Comparison of ENCODE assay signal across 26 cellular contexts in the genomic region with DNA sequence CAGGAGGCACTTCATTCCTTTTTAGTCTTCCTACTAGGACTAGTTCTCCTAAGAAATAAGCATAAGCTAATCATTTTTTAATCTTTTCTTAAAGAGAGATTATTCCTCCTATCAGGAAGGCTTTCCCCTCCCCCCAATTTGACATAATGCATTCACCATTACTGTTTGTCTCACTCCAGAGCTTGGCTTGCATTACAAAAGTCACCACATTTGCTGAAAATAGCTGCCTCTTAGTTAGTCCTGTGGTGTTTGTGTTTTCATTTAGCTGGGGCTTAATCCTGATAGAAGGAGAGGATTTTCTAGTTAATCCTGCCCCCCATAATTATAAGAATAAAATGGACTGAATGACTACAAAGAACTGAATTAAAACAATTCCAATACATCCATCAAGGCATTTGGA.
"Had no signal": no experiment of that assay in that cellular context is flagged by ENCODE, and none has a peak within 500 bp of the region (broad histone marks: within the 10 kb centered on the region; RNA-seq: fewer than 3 reads in every experiment).

No MANE protein-coding gene starts in this region.

- H3K27ac Mint-ChIP-seq: immature natural killer cell; mesothelial cell of epicardium; naive B cell; natural killer cell; nephron progenitor cell; progenitor cell of endocrine pancreas; stimulated activated naive B cell treated with anti-CD40 and anti-IgM and Interleukin-4, amounts not matched to agents 10 μg/mL and 1 μg/mL and 100 μg/mL, for 72 hours had no signal

- H3K36me3 Mint-ChIP-seq: immature natural killer cell; mesothelial cell of epicardium; naive B cell; natural killer cell; stimulated activated naive B cell treated with anti-CD40 and anti-IgM and Interleukin-4, amounts not matched to agents 10 μg/mL and 1 μg/mL and 100 μg/mL, for 72 hours had no signal

- H3K9me3 ChIP-seq: left ventricle myocardium inferior, ovary, testis, thyroid gland, transverse colon, upper lobe of left lung, vagina had no signal

- ATAC-seq: natural killer cell; right cardiac atrium; sciatic nerve; stimulated activated naive B cell treated with anti-CD40 and anti-IgM and Interleukin-4, amounts not matched to agents 10 μg/mL and 1 μg/mL and 100 μg/mL, for 72 hours; stimulated activated naive CD8-positive, alpha-beta T cell treated with anti-CD3 and anti-CD28 coated beads, Interleukin-15, Interleukin-2, amounts not matched to agents 100 U/mL and 50 U/mL, for 24 hours had no signal

- H3K4me1 ChIP-seq: left ventricle myocardium inferior, stomach, testis, thyroid gland, transverse colon, upper lobe of left lung, vagina had no signal

- H3K4me3 Mint-ChIP-seq: immature natural killer cell; mesothelial cell of epicardium; naive B cell; natural killer cell; nephron progenitor cell; stimulated activated naive B cell treated with anti-CD40 and anti-IgM and Interleukin-4, amounts not matched to agents 10 μg/mL and 1 μg/mL and 100 μg/mL, for 72 hours had no signal

- H3K4me3 ChIP-seq: left ventricle myocardium inferior, lung, ovary, skin epidermis, stomach, testis, thyroid gland, transverse colon, upper lobe of left lung, vagina had no signal

- H3K9me3 Mint-ChIP-seq: nephron progenitor cell had no signal

- H3K4me1 Mint-ChIP-seq: immature natural killer cell; mesothelial cell of epicardium; naive B cell; natural killer cell; stimulated activated naive B cell treated with anti-CD40 and anti-IgM and Interleukin-4, amounts not matched to agents 10 μg/mL and 1 μg/mL and 100 μg/mL, for 72 hours had no signal

- H3K27ac ChIP-seq: left ventricle myocardium inferior, ovary, skin epidermis, stomach, testis, thyroid gland, transverse colon, upper lobe of left lung, vagina had no signal

- DNase-seq: immature natural killer cell; kidney; left ventricle myocardium inferior; mesendoderm; naive B cell; natural killer cell; nephron progenitor cell; ovary; right cardiac atrium; stimulated activated CD4-positive, alpha-beta T cell treated with anti-CD3 and anti-CD28 coated beads, Interleukin-12 subunit alpha, Interleukin-12 subunit beta, amount 100 ng/mL, for 4 hours; stimulated activated CD4-positive, alpha-beta T cell treated with anti-CD3 and anti-CD28 coated beads, Interleukin-15, amount 100 ng/mL, for 24 hours; stimulated activated CD4-positive, alpha-beta T cell treated with anti-CD3 and anti-CD28 coated beads, Interleukin-2, amount 100 ng/mL, for 24 hours; stimulated activated CD4-positive, alpha-beta T cell treated with anti-CD3 and anti-CD28 coated beads, Interleukin-4, amount 100 ng/mL, for 1 hour; stimulated activated naive B cell treated with anti-CD40 and anti-IgM and Interleukin-4, amounts not matched to agents 10 μg/mL and 1 μg/mL and 100 μg/mL, for 72 hours; stimulated activated naive CD8-positive, alpha-beta T cell treated with anti-CD3 and anti-CD28 coated beads, Interleukin-15, Interleukin-2, amounts not matched to agents 100 U/mL and 50 U/mL, for 24 hours; stomach; testis; thyroid gland; transverse colon; upper lobe of left lung had no signal

- H3K27me3 Mint-ChIP-seq: naive B cell; stimulated activated naive B cell treated with anti-CD40 and anti-IgM and Interleukin-4, amounts not matched to agents 10 μg/mL and 1 μg/mL and 100 μg/mL, for 72 hours had no signal

- H3K27me3 ChIP-seq: ovary, stomach, testis, thyroid gland, transverse colon, upper lobe of left lung, vagina had no signal

- H3K36me3 ChIP-seq: left ventricle myocardium inferior, ovary, stomach, thyroid gland, transverse colon, upper lobe of left lung, vagina had no signal
